In the genomic region with DNA sequence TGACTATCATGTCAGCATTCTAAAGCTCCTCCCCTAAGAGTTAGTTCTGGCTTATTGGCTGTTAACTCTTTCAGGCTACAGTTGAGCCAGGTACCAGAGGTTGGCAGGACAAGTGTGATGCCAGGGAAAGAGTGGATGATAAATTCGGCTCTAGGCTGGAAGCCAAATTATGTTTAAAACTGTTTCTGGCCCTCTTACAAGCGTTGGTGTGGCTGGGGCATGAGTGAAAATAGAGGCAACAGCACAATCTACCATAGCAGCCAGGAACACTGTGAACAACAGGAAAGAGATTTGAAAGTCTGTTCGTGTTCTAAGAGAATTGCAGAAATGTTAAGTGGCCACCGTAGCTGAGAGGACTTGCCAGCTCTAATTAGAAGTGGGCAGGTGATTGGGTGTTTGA, we compare ENCODE assay signal across 2 cellular contexts.
TF ChIP-seq lines count a peak whose summit lies in the region.

No MANE protein-coding gene starts in this region.

TF ChIP-seq in IMR-90, 13 proteins besides CTCF, POLR2A, EP300 and RAD21:
- no peak for TF ChIP-seq CHD1 (IDR thresholded peaks at IDR 0.05; ENCODE audit: low read depth, low read length)
- no peak for TF ChIP-seq SMC3 (IDR thresholded peaks at IDR 0.05; ENCODE audit: low read depth, low read length)

TF ChIP-seq in HepG2, 621 proteins besides CTCF, POLR2A, EP300 and RAD21:
- TF ChIP-seq ZNF329 (CRISPR knock-in tag; IDR thresholded peaks at IDR 0.05; ENCODE audit: low read depth), result no peak
- TF ChIP-seq NFE2 (CRISPR knock-in tag; IDR thresholded peaks at IDR 0.05), result no peak
- TF ChIP-seq ZBTB38 (CRISPR knock-in tag; IDR thresholded peaks at IDR 0.05), result no peak
- TF ChIP-seq, protein P1, sequence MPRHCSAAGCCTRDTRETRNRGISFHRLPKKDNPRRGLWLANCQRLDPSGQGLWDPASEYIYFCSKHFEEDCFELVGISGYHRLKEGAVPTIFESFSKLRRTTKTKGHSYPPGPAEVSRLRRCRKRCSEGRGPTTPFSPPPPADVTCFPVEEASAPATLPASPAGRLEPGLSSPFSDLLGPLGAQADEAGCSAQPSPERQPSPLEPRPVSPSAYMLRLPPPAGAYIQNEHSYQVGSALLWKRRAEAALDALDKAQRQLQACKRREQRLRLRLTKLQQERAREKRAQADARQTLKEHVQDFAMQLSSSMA (CRISPR knock-in tag; IDR thresholded peaks at IDR 0.05), result no peak
- TF ChIP-seq, protein P2, sequence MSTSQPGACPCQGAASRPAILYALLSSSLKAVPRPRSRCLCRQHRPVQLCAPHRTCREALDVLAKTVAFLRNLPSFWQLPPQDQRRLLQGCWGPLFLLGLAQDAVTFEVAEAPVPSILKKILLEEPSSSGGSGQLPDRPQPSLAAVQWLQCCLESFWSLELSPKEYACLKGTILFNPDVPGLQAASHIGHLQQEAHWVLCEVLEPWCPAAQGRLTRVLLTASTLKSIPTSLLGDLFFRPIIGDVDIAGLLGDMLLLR (CRISPR knock-in tag; IDR thresholded peaks at IDR 0.05), result no peak
- TF ChIP-seq ZNF619 (CRISPR knock-in tag; IDR thresholded peaks at IDR 0.05), result no peak
- no peak for TF ChIP-seq ZNF839 (CRISPR knock-in tag; IDR thresholded peaks at IDR 0.05; ENCODE audit: borderline replicate concordance)
- TF ChIP-seq BHLHE40 (IDR thresholded peaks at IDR 0.05; ENCODE audit: low read length), result no peak
